In the genomic region with DNA sequence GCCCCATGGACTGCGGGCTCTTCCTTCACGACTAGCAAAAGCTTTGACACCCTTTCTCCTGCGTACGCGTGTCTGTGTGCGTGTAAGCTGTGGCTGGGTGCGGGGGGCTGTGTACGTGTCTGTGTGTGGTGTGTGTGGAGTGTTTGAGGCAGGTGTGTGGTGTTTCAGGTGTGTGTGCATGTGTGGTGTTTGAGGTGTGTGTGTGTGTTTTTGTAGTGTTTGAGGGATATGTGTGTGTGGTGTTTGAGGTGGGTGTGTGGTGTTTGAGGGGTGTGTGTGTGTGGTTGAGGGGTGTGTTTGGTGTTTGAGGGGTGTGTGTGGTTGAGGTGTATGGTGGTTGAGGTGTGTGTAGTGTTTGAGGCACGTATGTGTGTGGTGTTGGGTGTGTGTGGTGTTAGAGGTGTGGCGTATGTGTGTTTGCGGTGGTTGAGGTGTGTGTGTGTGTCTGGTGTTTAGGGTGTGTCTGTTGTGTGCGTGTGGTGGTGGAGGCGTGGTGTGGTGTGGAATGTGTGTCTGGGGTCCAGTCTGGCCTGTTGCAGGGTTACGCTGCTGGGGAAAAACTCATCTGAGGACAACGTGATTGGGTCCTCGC, we compare ENCODE assay signal across 8 cellular contexts. TPM values are rescaled to one million over a fixed set of nuclear protein-coding genes. Genes with fewer than 3 reads are reported as not detected.
DNase-seq lines count a peak whose midpoint lies in the region; ATAC-seq and TF ChIP-seq lines count a peak whose summit lies in the region.

No MANE protein-coding gene starts in this region.

- ATAC-seq in GM21528 (IDR thresholded peaks at IDR 0.05; ENCODE audit: low FRiP score, unreplicated experiment) (peak; percentile 1), heart right ventricle (peak in 2 of 8 donors; percentile 2 to 4), HG03460 (IDR thresholded peaks at IDR 0.05; ENCODE audit: unreplicated experiment) (no peak)

- no peaks in the 10 kb centered on the region for H3K79me2 ChIP-seq in smooth muscle cell (ENCODE audit: low read depth)

- peak overlapping the region; percentile 92 for H2AFZ ChIP-seq in smooth muscle cell (ENCODE audit: low read depth)

- no peak for DNase-seq in T-helper 2 cell treated with Interferon-gamma antibody and Interleukin-4, amounts not matched to agents 5 μg/mL and 100 μg/mL, for 36 hours (ENCODE audit: low spot score)
- DNase-seq in heart right ventricle: no peak
- DNase-seq in smooth muscle cell (lab: John Stamatoyannopoulos, UW; ENCODE audit: unreplicated experiment): no peak
- no peak for DNase-seq in NCI-H2171 (lab: John Stamatoyannopoulos, UW)
- no peak for DNase-seq in effector CD4-positive, alpha-beta T cell
- no peak for DNase-seq in D341Med (ENCODE audit: low spot score)

- H3K36me3 ChIP-seq in heart right ventricle: peaks cover 0 to 18% (median 0%) of the 10 kb centered on the region in 9 donors
- no peaks in the 10 kb centered on the region for H3K36me3 ChIP-seq in smooth muscle cell (ENCODE audit: low read depth)

- H3K4me3 ChIP-seq in heart right ventricle (peak overlapping the region; percentile 41 to 95 (median 82)), smooth muscle cell (peak overlapping the region; percentile 98)

- no peaks in the 10 kb centered on the region for H3K9me3 ChIP-seq in heart right ventricle
- H3K9me3 ChIP-seq in smooth muscle cell (replicated peaks; ENCODE audit: low read depth): no peaks in the 10 kb centered on the region

- no peaks in the 10 kb centered on the region for H3K9me3 Mint-ChIP-seq in T-helper 2 cell treated with Interferon-gamma antibody and Interleukin-4, amounts not matched to agents 5 μg/mL and 100 μg/mL, for 36 hours

- peaks cover 7 to 34% (median 24%) of the 10 kb centered on the region in 9 donors for H3K4me1 ChIP-seq in heart right ventricle
- H3K4me1 ChIP-seq in smooth muscle cell (ENCODE audit: low read depth): peaks cover 6% of the 10 kb centered on the region

- intact Hi-C loops in heart right ventricle (cut with DNase I): loop anchor here in 6 of 10 donors (1.0 to 5.0 kb wide), 7 partner anchors 44 to 84 kb away; partner anchors contain the start of gene SHANK3 (in 4 of the 6)

- H3K27ac ChIP-seq in heart right ventricle (peak overlapping the region; percentile 64 to 93 (median 86)), smooth muscle cell (ENCODE audit: low read depth) (no peak overlapping the region)

- H3K4me2 ChIP-seq in smooth muscle cell: peak overlapping the region; percentile 93

- H3K27ac Mint-ChIP-seq in T-helper 2 cell treated with Interferon-gamma antibody and Interleukin-4, amounts not matched to agents 5 μg/mL and 100 μg/mL, for 36 hours: peak overlapping the region; percentile 66

- H4K20me1 ChIP-seq in smooth muscle cell (ENCODE audit: low read depth): no peaks in the 10 kb centered on the region

- H3K27me3 Mint-ChIP-seq in T-helper 2 cell treated with Interferon-gamma antibody and Interleukin-4, amounts not matched to agents 5 μg/mL and 100 μg/mL, for 36 hours (ENCODE audit: low read depth): peaks cover 3% of the 10 kb centered on the region

- no peak for TF ChIP-seq CTCF in heart right ventricle (IDR thresholded peaks at IDR 0.05)
- no peak for TF ChIP-seq CTCF in smooth muscle cell (IDR thresholded peaks at IDR 0.05; ENCODE audit: borderline replicate concordance, insufficient read depth, poor library complexity, severe bottlenecking)

- H3F3A ChIP-seq in smooth muscle cell (ENCODE audit: low read depth): no peaks in the 10 kb centered on the region

- whole genome bisulfite sequencing in heart right ventricle, 2 donors: 27 to 31% methylated on average over 16 of the region's 16 CpGs
- 34% methylated on average over 15 of the region's 16 CpGs for WGBS in smooth muscle cell (ENCODE audit: low lambda C conversion rate)

- peaks cover 6% of the 10 kb centered on the region for H3K36me3 Mint-ChIP-seq in T-helper 2 cell treated with Interferon-gamma antibody and Interleukin-4, amounts not matched to agents 5 μg/mL and 100 μg/mL, for 36 hours (ENCODE audit: low read depth)

- H3K27me3 ChIP-seq in heart right ventricle: no peaks in the 10 kb centered on the region
- no peaks in the 10 kb centered on the region for H3K27me3 ChIP-seq in smooth muscle cell (ENCODE audit: low read depth)

- peak overlapping the region; percentile 10 for H3K9ac ChIP-seq in smooth muscle cell (ENCODE audit: low read depth)

- H3K4me3 Mint-ChIP-seq in T-helper 2 cell treated with Interferon-gamma antibody and Interleukin-4, amounts not matched to agents 5 μg/mL and 100 μg/mL, for 36 hours: peak overlapping the region; percentile 85

- peaks cover 15% of the 10 kb centered on the region for H3K4me1 Mint-ChIP-seq in T-helper 2 cell treated with Interferon-gamma antibody and Interleukin-4, amounts not matched to agents 5 μg/mL and 100 μg/mL, for 36 hours (ENCODE audit: low read depth)

RNA-seq across cellular contexts. Expression of gene ARSA, which starts 0.7 kb away (rescaled TPM):
- total RNA-seq in heart right ventricle: 10 to 100 TPM; 19.6 to 33.3 (median 26.0) TPM
- 10 to 100 TPM; 17.5 to 62.3 TPM for polyA plus RNA-seq in heart right ventricle
- 16.6 and 19.9 TPM in 2 replicates for total RNA-seq in smooth muscle cell
- polyA plus RNA-seq in smooth muscle cell: 16.6 and 17.7 TPM in 2 replicates

RNA-seq across cellular contexts. Expression of gene MAPK8IP2, which starts 28.0 kb away (rescaled TPM):
- total RNA-seq in heart right ventricle (under 1 TPM; 0.08 to 0.52 (median 0.27) TPM), smooth muscle cell (0.63 TPM in 2 replicates)
- polyA plus RNA-seq in heart right ventricle (under 1 TPM; 0.22 to 0.49 TPM), smooth muscle cell (1.2 and 1.5 TPM in 2 replicates)

RNA-seq across cellular contexts. Expression of gene SHANK3, which starts 44.0 kb away (rescaled TPM):
- 10 to 100 TPM; 19.9 to 36.9 (median 24.7) TPM for total RNA-seq in heart right ventricle
- polyA plus RNA-seq in heart right ventricle: 10 to 100 TPM; 14.3 to 59.8 TPM
- 1.3 and 2.0 TPM in 2 replicates for total RNA-seq in smooth muscle cell
- 1.6 and 1.9 TPM in 2 replicates for polyA plus RNA-seq in smooth muscle cell

RNA-seq across cellular contexts. Expression of gene CHKB, which starts 46.0 kb away (rescaled TPM):
- total RNA-seq in heart right ventricle: 10 to 100 TPM; 31.7 to 60.1 (median 39.9) TPM
- 100 to 1,000 TPM in 1 of 2 donors, 10 to 100 TPM in 1; 27.1 to 251 TPM for polyA plus RNA-seq in heart right ventricle
- 33.6 and 35.2 TPM in 2 replicates for total RNA-seq in smooth muscle cell
- polyA plus RNA-seq in smooth muscle cell: 62.8 and 64.8 TPM in 2 replicates

RNA-seq across cellular contexts. Expression of gene CPT1B, which starts 50.4 kb away (rescaled TPM):
- 100 to 1,000 TPM; 135 to 487 (median 415) TPM for total RNA-seq in heart right ventricle
- 100 to 1,000 TPM in 1 of 2 donors, 10 to 100 TPM in 1; 61.2 to 351 TPM for polyA plus RNA-seq in heart right ventricle
- total RNA-seq in smooth muscle cell: 13.1 and 19.3 TPM in 2 replicates
- 20.7 and 38.3 TPM in 2 replicates for polyA plus RNA-seq in smooth muscle cell
